ENCODE assay signal across 23 cellular contexts in the genomic region with DNA sequence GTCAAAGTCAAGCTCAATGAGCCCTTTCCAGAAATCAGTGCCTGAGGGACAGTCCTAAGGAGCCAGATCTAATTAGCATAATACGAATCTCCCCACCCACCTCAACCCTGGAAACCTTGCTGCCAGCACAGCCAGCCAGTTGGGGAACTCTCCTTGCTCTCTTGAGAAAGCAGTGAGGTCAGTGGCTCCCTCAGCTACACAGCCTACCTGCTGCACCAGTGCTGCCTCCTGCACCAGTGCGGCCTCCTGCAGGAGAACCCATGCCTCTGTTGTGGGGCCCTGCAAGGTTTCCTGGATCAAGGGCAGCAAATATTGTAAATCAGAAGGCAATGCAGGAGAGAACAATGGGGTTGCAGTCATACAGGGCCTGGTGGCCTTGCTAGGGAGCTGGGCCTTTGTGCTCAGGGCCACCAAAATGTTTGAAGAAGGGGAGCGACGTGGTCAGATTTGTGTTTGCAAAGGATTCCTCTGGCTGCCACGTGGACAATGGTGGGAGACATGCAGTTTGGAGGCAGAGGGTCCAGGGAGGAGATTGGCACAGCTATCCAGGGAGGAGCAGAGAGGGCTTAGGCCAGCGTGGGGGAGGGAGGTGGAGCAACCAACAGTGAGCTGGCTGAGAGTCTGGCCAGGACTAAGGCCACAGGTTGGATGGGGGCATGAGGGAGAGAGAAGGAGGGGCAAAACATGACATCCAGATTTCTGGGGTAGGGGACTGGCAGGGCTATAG.
"Had no signal": no experiment of that assay in that cellular context is flagged by ENCODE, and none has a peak within 500 bp of the region (broad histone marks: within the 10 kb centered on the region; RNA-seq: fewer than 3 reads in every experiment).

No MANE protein-coding gene starts in this region.

- H3K27ac ChIP-seq: brain microvascular endothelial cell, SK-N-MC, VCaP had no signal

- H3K9me3 Mint-ChIP-seq: activated naive CD4-positive, alpha-beta T cell treated with anti-CD3 and anti-CD28 coated beads, Interleukin-2, amount 10 ng/mL, durations not matched to agents 7 days and 5 days; activated naive CD8-positive, alpha-beta T cell treated with anti-CD3 and anti-CD28 coated beads for 36 hours; activated T-helper 2 cell treated with anti-CD3 and anti-CD28 coated beads, Interferon-gamma antibody, Interleukin-2, Interleukin-4, amounts not matched to agents 10 μg/mL and 5 μg/mL and 100 μg/mL, durations not matched to agents 14 hours and 24 hours and 36 hours had no signal

- H3K36me3 ChIP-seq: brain microvascular endothelial cell had no signal

- DNase-seq: activated CD4-positive, alpha-beta T cell treated with anti-CD3 and anti-CD28 coated beads for 36 hours; activated gamma-delta T cell treated with Interleukin-2 at 50 U/mL for 16 hours; activated naive CD4-positive, alpha-beta T cell treated with anti-CD3 and anti-CD28 coated beads, Interleukin-2, amount 10 ng/mL, durations not matched to agents 7 days and 5 days; activated naive CD8-positive, alpha-beta T cell treated with anti-CD3 and anti-CD28 coated beads for 36 hours; activated T-cell treated with anti-CD3 and anti-CD28 coated beads, Interleukin-2, amount 50 U/mL, for 72 hours; brain microvascular endothelial cell; Kasumi-1; KBM-7; NCI-H1048; NCI-H146; NCI-H187 treated with DMSO at 0.1 percent for 48 hours; NCI-H2081 treated with DMSO at 0.1 percent for 48 hours; NCI-H2171; NCI-H2227 treated with DMSO at 0.1 percent for 48 hours; NCI-H446 treated with DMSO at 0.1 percent for 48 hours; NCI-H524 treated with DMSO at 0.1 percent for 48 hours; NCI-H748 treated with DMSO at 0.1 percent for 48 hours; RPMI8226; T-helper 1 cell had no signal

- H3K27ac Mint-ChIP-seq: activated CD4-positive, alpha-beta T cell treated with anti-CD3 and anti-CD28 coated beads for 36 hours; activated naive CD4-positive, alpha-beta T cell treated with anti-CD3 and anti-CD28 coated beads, Interleukin-2, amount 10 ng/mL, durations not matched to agents 7 days and 5 days; activated naive CD8-positive, alpha-beta T cell treated with anti-CD3 and anti-CD28 coated beads for 36 hours; activated T-cell treated with anti-CD3 and anti-CD28 coated beads, Interleukin-2, amount 50 U/mL, for 72 hours; activated T-helper 2 cell treated with anti-CD3 and anti-CD28 coated beads, Interferon-gamma antibody, Interleukin-2, Interleukin-4, amounts not matched to agents 10 μg/mL and 5 μg/mL and 100 μg/mL, durations not matched to agents 14 hours and 24 hours and 36 hours had no signal

- H3K4me1 Mint-ChIP-seq: activated CD4-positive, alpha-beta T cell treated with anti-CD3 and anti-CD28 coated beads for 36 hours; activated naive CD4-positive, alpha-beta T cell treated with anti-CD3 and anti-CD28 coated beads, Interleukin-2, amount 10 ng/mL, durations not matched to agents 7 days and 5 days; activated naive CD8-positive, alpha-beta T cell treated with anti-CD3 and anti-CD28 coated beads for 36 hours had no signal

- H3K27me3 Mint-ChIP-seq: activated CD4-positive, alpha-beta T cell treated with anti-CD3 and anti-CD28 coated beads for 36 hours; activated naive CD4-positive, alpha-beta T cell treated with anti-CD3 and anti-CD28 coated beads, Interleukin-2, amount 10 ng/mL, durations not matched to agents 7 days and 5 days; activated naive CD8-positive, alpha-beta T cell treated with anti-CD3 and anti-CD28 coated beads for 36 hours had no signal

- H3K36me3 Mint-ChIP-seq: activated naive CD4-positive, alpha-beta T cell treated with anti-CD3 and anti-CD28 coated beads, Interleukin-2, amount 10 ng/mL, durations not matched to agents 7 days and 5 days; activated naive CD8-positive, alpha-beta T cell treated with anti-CD3 and anti-CD28 coated beads for 36 hours had no signal

- H3K27me3 ChIP-seq: brain microvascular endothelial cell had no signal

- ATAC-seq: activated CD4-positive, alpha-beta T cell treated with anti-CD3 and anti-CD28 coated beads for 36 hours; activated T-cell treated with anti-CD3 and anti-CD28 coated beads, Interleukin-2, amount 50 U/mL, for 72 hours; Right ventricle myocardium inferior had no signal

- H3K4me3 ChIP-seq: SK-N-MC had no signal

- H3K4me3 Mint-ChIP-seq: activated CD4-positive, alpha-beta T cell treated with anti-CD3 and anti-CD28 coated beads for 36 hours; activated naive CD4-positive, alpha-beta T cell treated with anti-CD3 and anti-CD28 coated beads, Interleukin-2, amount 10 ng/mL, durations not matched to agents 7 days and 5 days; activated naive CD8-positive, alpha-beta T cell treated with anti-CD3 and anti-CD28 coated beads for 36 hours; activated T-cell treated with anti-CD3 and anti-CD28 coated beads, Interleukin-2, amount 50 U/mL, for 72 hours had no signal
